8 cellular contexts compared by ENCODE assay signal in genomic region chr1:110783292-110783918, GRCh38.
DNase-seq lines count a peak whose midpoint lies in the region; ATAC-seq and TF ChIP-seq lines count a peak whose summit lies in the region.

No MANE protein-coding gene starts in this region.

- H3K4me1 ChIP-seq in BLaER1 (peaks cover 48% of the 10 kb centered on the region), HCT116 (ENCODE audit: control insufficient read depth in 1 of 2, insufficient read depth in 2 of 2, low read length in 2 of 2) (peaks cover 0 to 4% of the 10 kb centered on the region in 2 experiments; a peak in 1 of 4 replicates)
- peaks cover 52% of the 10 kb centered on the region for H3K4me1 ChIP-seq in effector memory CD4-positive, alpha-beta T cell (ENCODE audit: control insufficient read depth, insufficient read depth, low read length, poor library complexity, severe bottlenecking)

- no peak overlapping the region for H2AFZ ChIP-seq in HCT116 (ENCODE audit: low read depth, low read length, poor library complexity, severe bottlenecking)

- DNase-seq in HCT116 (ENCODE audit: low read depth, low spot score): peak; percentile 48
- peak; percentile 57 for DNase-seq in NCI-H526 treated with DMSO at 0.1 percent for 48 hours (lab: John Stamatoyannopoulos, UW)
- DNase-seq in activated CD4-positive, alpha-beta T cell treated with anti-CD3 and anti-CD28 coated beads, Interleukin-2, amount 50 U/mL, for 1 hour: peak; percentile 40
- DNase-seq in effector memory CD4-positive, alpha-beta T cell: peak; percentile 26 to 51 (median 28)
- DNase-seq in memory B cell (ENCODE audit: low spot score in 2 of 2): peak; percentile 51 to 68
- peak; percentile 10 to 80 (median 50) for DNase-seq in stimulated activated naive CD4-positive, alpha-beta T cell (lab: John Stamatoyannopoulos, UW)

- peaks cover 47% of the 10 kb centered on the region for H3K4me1 Mint-ChIP-seq in memory B cell

- no peak overlapping the region for H3K4me2 ChIP-seq in BLaER1
- no peak overlapping the region for H3K4me2 ChIP-seq in HCT116 (ENCODE audit: low read length)

- no peak overlapping the region for H3K27ac Mint-ChIP-seq in memory B cell

- ATAC-seq in HCT116 (peak; percentile 68), memory B cell (ENCODE audit: low read depth) (no peak), HG03139 (IDR thresholded peaks at IDR 0.05; ENCODE audit: unreplicated experiment) (no peak)

- no peaks in the 10 kb centered on the region for H3K79me2 ChIP-seq in HCT116 (ENCODE audit: insufficient read depth, low read length)

- H3K36me3 Mint-ChIP-seq in memory B cell: no peaks in the 10 kb centered on the region

- BruUV-seq in HCT116 (replicated peaks; lab: Mats Ljungman, UMichigan): no TSS peak

- H3K36me3 ChIP-seq in BLaER1 (no peaks in the 10 kb centered on the region), HCT116 (ENCODE audit: control insufficient read depth in 1 of 2, insufficient read depth in 2 of 2, low read length in 2 of 2) (no peaks in the 10 kb centered on the region)
- H3K36me3 ChIP-seq in effector memory CD4-positive, alpha-beta T cell (ENCODE audit: control insufficient read depth, insufficient read depth, low read length): no peaks in the 10 kb centered on the region

- RAD21 ChIA-PET in HCT116 (lab: Charles Lee; ENCODE audit: low non-redundant PET in 1 of 2, low total read pairs in 2 of 2, uncharacterized antibody in 2 of 2, unreplicated experiment in 2 of 2): interaction anchor here in 1 of 2 experiments (1.0 kb wide), 1 partner anchor 164 kb away, joined by 4 read pairs; no protein-coding TSS in a partner anchor

- intact Hi-C loops in HCT116 (cut with micrococcal nuclease): loop anchor here (1.0 kb wide), 2 partner anchors 153 to 164 kb away; no protein-coding TSS in a partner anchor

- H3K27ac ChIP-seq in BLaER1 (peak overlapping the region; percentile 63), HCT116 (ENCODE audit: low read depth, low read length) (no peak overlapping the region)
- no peak overlapping the region for H3K27ac ChIP-seq in effector memory CD4-positive, alpha-beta T cell (ENCODE audit: insufficient read depth, low read length, poor library complexity, severe bottlenecking)

- no peaks in the 10 kb centered on the region for H3K27me3 Mint-ChIP-seq in memory B cell

- TF ChIP-seq RAD21 in HCT116 (IDR thresholded peaks at IDR 0.05; ENCODE audit: low read depth): peak; percentile 84

- H3K27me3 ChIP-seq in BLaER1 (no peaks in the 10 kb centered on the region), HCT116 (ENCODE audit: insufficient read depth, low read length) (peaks cover 31% of the 10 kb centered on the region)
- H3K27me3 ChIP-seq in effector memory CD4-positive, alpha-beta T cell (replicated peaks; ENCODE audit: control insufficient read depth, insufficient read depth, low read length, poor library complexity, severe bottlenecking): no peaks in the 10 kb centered on the region

- peaks cover 3% of the 10 kb centered on the region; the same call in 1 of the 2 replicates for H3K9me3 ChIP-seq in BLaER1
- no peaks in the 10 kb centered on the region for H3K9me3 ChIP-seq in HCT116 (ENCODE audit: control insufficient read depth in 1 of 2, insufficient read depth in 1 of 2, low read depth in 1 of 2, low read length in 2 of 2)
- no peaks in the 10 kb centered on the region for H3K9me3 ChIP-seq in effector memory CD4-positive, alpha-beta T cell (ENCODE audit: control insufficient read depth, low read length)

- no peak overlapping the region for H3K4me3 Mint-ChIP-seq in memory B cell

- H3K9ac ChIP-seq in BLaER1 (no peak overlapping the region), HCT116 (ENCODE audit: low read length) (no peak overlapping the region)

- no peaks in the 10 kb centered on the region for H3K9me2 ChIP-seq in HCT116 (ENCODE audit: insufficient read depth)

- TF ChIP-seq POLR2A in HCT116 (IDR thresholded peaks at IDR 0.05; ENCODE audit: borderline replicate concordance, extremely low read depth, insufficient read depth, insufficient read length): no peak

- H3K4me3 ChIP-seq in BLaER1 (no peak overlapping the region), HCT116 (replicated peaks in 1 of 2; ENCODE audit: low read depth in 1 of 2, low read length in 2 of 2) (no peak overlapping the region)
- no peak overlapping the region for H3K4me3 ChIP-seq in effector memory CD4-positive, alpha-beta T cell (ENCODE audit: insufficient read depth, low read depth, low read length, poor library complexity, severe bottlenecking)

- POLR2A ChIA-PET in HCT116 (lab: Charles Lee): no interaction called here

- H3K9me3 Mint-ChIP-seq in memory B cell: peaks cover 2% of the 10 kb centered on the region

- CTCF ChIA-PET in HCT116 (lab: Charles Lee): interaction anchor here (0.5 to 6.7 kb wide), 13 partner anchors 10 to 576 kb away, joined by 3 to 52 read pairs (median 3); partner anchors contain the start of gene LRIF1

- peak; percentile 74 to 97 (median 95); a peak in 5 of 6 replicates for TF ChIP-seq CTCF in HCT116 (IDR thresholded peaks at IDR 0.05 in 2 of 3, conservative IDR thresholded peaks at IDR 0.05 in 1 of 3; ENCODE audit: borderline replicate concordance in 1 of 3, insufficient read depth in 1 of 3, low read depth in 2 of 3, low read length in 2 of 3)

- H4K20me1 ChIP-seq in BLaER1 (no peaks in the 10 kb centered on the region), HCT116 (ENCODE audit: insufficient read depth) (no peaks in the 10 kb centered on the region)

TF ChIP-seq in HCT116, 20 proteins besides CTCF, POLR2A, EP300 and RAD21:
- TF ChIP-seq TCF7L2 (IDR thresholded peaks at IDR 0.05; ENCODE audit: borderline replicate concordance, extremely low read depth, insufficient read depth, insufficient read length): peak; percentile 21
- no peak for TF ChIP-seq ZBTB33 (IDR thresholded peaks at IDR 0.05; ENCODE audit: extremely low read depth, insufficient replicate concordance, low read length)
